Comparison of ENCODE assay signal across 23 cellular contexts in the genomic region with DNA sequence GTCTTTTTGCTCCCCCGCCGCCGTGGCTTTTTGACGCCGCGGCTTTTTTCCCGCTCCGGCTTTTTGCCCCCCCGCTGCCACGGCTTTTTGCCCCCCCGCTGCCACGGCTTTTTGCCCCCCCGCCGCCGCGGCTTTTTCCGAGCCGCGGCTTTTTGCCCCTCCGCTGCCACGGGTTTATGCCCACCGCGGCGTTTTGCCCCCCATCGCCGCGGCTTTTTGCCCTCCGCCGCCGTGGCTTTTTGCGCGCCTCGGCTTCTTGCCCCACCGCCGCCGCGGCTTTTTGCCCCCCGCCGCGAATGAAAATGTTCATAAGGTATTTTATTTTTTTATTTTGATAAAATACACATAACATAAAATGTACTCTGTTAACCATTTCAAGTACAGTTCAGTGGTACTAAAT.
"Had no signal": no experiment of that assay in that cellular context is flagged by ENCODE, and none has a peak within 500 bp of the region (broad histone marks: within the 10 kb centered on the region; RNA-seq: fewer than 3 reads in every experiment).

No MANE protein-coding gene starts in this region.

- DNase-seq: dermis blood vessel endothelial cell; dorsolateral prefrontal cortex; effector CD4-positive, alpha-beta T cell; effector memory CD4-positive, alpha-beta T cell; foreskin keratinocyte; gastrocnemius medialis; glutamatergic neuron; head of caudate nucleus; hypothalamus; immature natural killer cell; islet precursor cell; left cardiac atrium; left ventricle myocardium superior; lower lobe of right lung; mesenchymal stem cell; midbrain; naive thymus-derived CD4-positive, alpha-beta T cell had no signal

- ATAC-seq: foreskin keratinocyte; gastrocnemius medialis; left cardiac atrium; left lung; left ventricle myocardium superior; lower lobe of right lung; naive thymus-derived CD4-positive, alpha-beta T cell had no signal

- FAIRE-seq: colon, endothelial cell of umbilical vein had no signal

- H3K4me3 ChIP-seq: coronary artery, dorsolateral prefrontal cortex, esophagus muscularis mucosa, gastrocnemius medialis, hepatocyte, left lung, lower lobe of right lung had no signal

- H3K27ac ChIP-seq: coronary artery, dorsolateral prefrontal cortex, esophagus muscularis mucosa, foreskin keratinocyte, gastrocnemius medialis, hepatocyte, left lung, lower lobe of right lung had no signal

- H3K27me3 ChIP-seq: foreskin keratinocyte, hepatocyte had no signal

- H3K4me1 ChIP-seq: esophagus muscularis mucosa, foreskin keratinocyte, gastrocnemius medialis, left lung, lower lobe of right lung had no signal

- H3K9me3 ChIP-seq: esophagus muscularis mucosa, gastrocnemius medialis, lower lobe of right lung had no signal

- H3K36me3 ChIP-seq: esophagus muscularis mucosa, gastrocnemius medialis, left lung, lower lobe of right lung had no signal
